Comparison of ENCODE assay signal across 20 cellular contexts in the genomic region with DNA sequence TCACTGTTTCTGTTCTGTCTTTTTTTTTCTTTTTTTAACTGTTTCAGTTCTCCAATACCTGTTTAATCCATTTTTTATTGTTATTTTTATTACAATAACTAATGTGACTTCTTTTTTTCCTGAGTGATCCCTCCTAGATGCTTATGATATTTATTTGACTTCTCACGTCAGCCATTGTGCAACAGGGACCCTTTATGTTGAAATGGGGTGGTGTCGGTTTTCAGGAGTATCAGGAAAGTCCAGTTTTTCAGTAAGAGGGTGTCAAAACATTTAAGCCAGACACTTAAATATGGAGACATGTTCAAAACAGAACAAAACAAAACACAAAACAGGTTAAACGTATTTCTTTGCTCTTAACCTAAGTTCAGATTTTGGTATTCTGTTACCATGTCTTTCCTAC.
A peak's percentile ranks its signal among the peaks of the same experiment; 100 is the strongest.
DNase-seq lines count a peak whose midpoint lies in the region; ATAC-seq, FAIRE-seq and TF ChIP-seq lines count a peak whose summit lies in the region.
"Had no signal": no experiment of that assay in that cellular context is flagged by ENCODE, and none has a peak within 500 bp of the region (broad histone marks: within the 10 kb centered on the region; RNA-seq: fewer than 3 reads in every experiment).

No MANE protein-coding gene starts in this region.

- H3K36me3 ChIP-seq in astrocyte (ENCODE audit: insufficient read depth, low read length) = no peaks in the 10 kb centered on the region

- POLR2A ChIA-PET in A549 (lab: Yijun Ruan, JAX) (no interaction called here), T-cell (lab: Charles Lee) (interaction anchor here in 1 of 2 donors (0.6 kb wide), 1 partner anchor 67 kb away, joined by 7 read pairs; no protein-coding TSS in a partner anchor)

- CTCF ChIA-PET in A549 (lab: Yijun Ruan, JAX) (interaction anchor here (1.2 kb wide), 1 partner anchor 16 kb away, joined by 3 read pairs; no protein-coding TSS in a partner anchor), T-cell (lab: Charles Lee) (no interaction called here)

- no peak overlapping the region for H3K4me3 Mint-ChIP-seq in astrocyte (ENCODE audit: unreplicated experiment)
- H3K4me3 Mint-ChIP-seq in T-cell = no peak overlapping the region
- H3K4me3 Mint-ChIP-seq: GM23338 had no signal

- H3K27ac ChIP-seq in A549 (peak overlapping the region; percentile 23 to 80; a peak in 3 of 6 replicates), astrocyte (ENCODE audit: low read depth, low read length) (no peak overlapping the region)
- H3K27ac ChIP-seq: SK-N-MC had no signal

- no peak for TF ChIP-seq RAD21 in A549 (conservative IDR thresholded peaks at IDR 0.05 in 1 of 2, IDR thresholded peaks at IDR 0.05 in 1 of 2)
- TF ChIP-seq RAD21 in Ishikawa (IDR thresholded peaks at IDR 0.05; ENCODE audit: low read depth) = no peak

- 57% methylated on average over 3 of the region's 3 CpGs for WGBS in A549 (ENCODE audit: missing lambda C conversion rate)

- no peak for TF ChIP-seq EP300 in A549 (IDR thresholded peaks at IDR 0.05)
- no peak for TF ChIP-seq EP300 in Ishikawa (IDR thresholded peaks at IDR 0.05; ENCODE audit: borderline replicate concordance)

- DNase-seq in A549 (ENCODE audit: low read depth in 1 of 2, low spot score in 1 of 2) = no peak
- DNase-seq in astrocyte (ENCODE audit: low read depth) = no peak
- DNase-seq in fibroblast of pulmonary artery (ENCODE audit: low read depth) = peak; percentile 35
- no peak for DNase-seq in activated CD4-positive, alpha-beta T cell treated with anti-CD3 and anti-CD28 coated beads for 4 hours
- DNase-seq in SIG-M5 treated with dmso at 0.1 percent for 504 hours (lab: John Stamatoyannopoulos, UW; ENCODE audit: unreplicated experiment) = no peak
- no peak for DNase-seq in T-cell
- DNase-seq: ACHN, Caco-2, EL, MM.1S, NCI-H1105, NCI-H1694 treated with DMSO at 0.1 percent for 48 hours, NCI-H226, NCI-H526 had no signal

- H3K4me3 ChIP-seq in A549 (no peak overlapping the region), astrocyte (ENCODE audit: insufficient read depth, low read depth, low read length) (no peak overlapping the region), fibroblast of pulmonary artery (replicated peaks; ENCODE audit: low read depth, low read length) (no peak overlapping the region)
- H3K4me3 ChIP-seq: GM23338, SK-N-MC had no signal

- no peaks in the 10 kb centered on the region for H4K20me1 ChIP-seq in astrocyte (ENCODE audit: insufficient read depth, low read length)

- ATAC-seq in A549 (no peak), HG03039 (IDR thresholded peaks at IDR 0.05; ENCODE audit: unreplicated experiment) (no peak), T-cell (replicated peaks in 1 of 4) (no peak)
- ATAC-seq: GM23338, HCT116, Right ventricle myocardium inferior had no signal

- H3K36me3 Mint-ChIP-seq in astrocyte (ENCODE audit: low read depth, unreplicated experiment) (no peaks in the 10 kb centered on the region), T-cell (no peaks in the 10 kb centered on the region)

- H3K9me3 Mint-ChIP-seq in astrocyte (ENCODE audit: unreplicated experiment) (no peaks in the 10 kb centered on the region), T-cell (peaks cover 0 to 3% (median 0%) of the 10 kb centered on the region in 3 donors)
- H3K9me3 Mint-ChIP-seq: GM23338 had no signal

- peaks cover 54% of the 10 kb centered on the region for H3K4me1 ChIP-seq in A549
- H3K4me1 ChIP-seq in astrocyte (ENCODE audit: insufficient read depth, low read length) = peaks cover 58% of the 10 kb centered on the region
- H3K4me1 ChIP-seq: Caco-2 had no signal

- H3K4me2 ChIP-seq in A549 = no peak overlapping the region
- no peak overlapping the region for H3K4me2 ChIP-seq in astrocyte (ENCODE audit: low read length)
- H3K4me2 ChIP-seq: GM23338 had no signal

- no peaks in the 10 kb centered on the region for H3K27me3 ChIP-seq in astrocyte (ENCODE audit: insufficient read depth, low read length)

- FAIRE-seq in A549 (lab: Jason Lieb, UNC) = no peak
- peak; percentile 13 for FAIRE-seq in astrocyte (lab: Jason Lieb, UNC)

- H3K27ac Mint-ChIP-seq in astrocyte (ENCODE audit: unreplicated experiment) (no peak overlapping the region), T-cell (no peak overlapping the region)
- H3K27ac Mint-ChIP-seq: GM23338 had no signal

- no peaks in the 10 kb centered on the region for H3K9me3 ChIP-seq in A549
- H3K9me3 ChIP-seq in astrocyte (ENCODE audit: insufficient read depth, low read depth, low read length) = no peaks in the 10 kb centered on the region
- H3K9me3 ChIP-seq: Caco-2 had no signal

- no peak overlapping the region for H2AFZ ChIP-seq in astrocyte (ENCODE audit: low read depth, low read length)

- no peak for TF ChIP-seq POLR2A in A549 (IDR thresholded peaks at IDR 0.05; ENCODE audit: low read length)

- H3K4me1 Mint-ChIP-seq in astrocyte (ENCODE audit: low read depth, unreplicated experiment) (peaks cover 72% of the 10 kb centered on the region), T-cell (no peaks in the 10 kb centered on the region)

- no peak overlapping the region for H3K9ac ChIP-seq in astrocyte (ENCODE audit: low read length)

- no peak for TF ChIP-seq CTCF in A549 (IDR thresholded peaks at IDR 0.05)
- no peak for TF ChIP-seq CTCF in astrocyte (IDR thresholded peaks at IDR 0.05; ENCODE audit: insufficient read depth, low read depth, low read length)
- TF ChIP-seq CTCF in fibroblast of pulmonary artery (IDR thresholded peaks at IDR 0.05; ENCODE audit: low read length, missing control alignments) = no peak

- no peaks in the 10 kb centered on the region for H3K79me2 ChIP-seq in astrocyte (ENCODE audit: insufficient read depth, low read length)

- no peaks in the 10 kb centered on the region for H3K27me3 Mint-ChIP-seq in astrocyte (ENCODE audit: low read depth, unreplicated experiment)
- peaks cover 0 to 4% of the 10 kb centered on the region in 2 donors for H3K27me3 Mint-ChIP-seq in T-cell

TF ChIP-seq in A549, 52 proteins besides CTCF, POLR2A, EP300 and RAD21:
- TF ChIP-seq CEBPB (IDR thresholded peaks at IDR 0.05) = peak in 1 of 2 experiments; percentile 66; a peak in 3 of 4 replicates
- no peak for TF ChIP-seq RNF2 (IDR thresholded peaks at IDR 0.05; ENCODE audit: borderline replicate concordance, low read depth)

TF ChIP-seq in Ishikawa, 13 proteins besides CTCF, POLR2A, EP300 and RAD21:
- peak; percentile 53; the same call in 1 of the 2 replicates for TF ChIP-seq CEBPB (IDR thresholded peaks at IDR 0.05)
- TF ChIP-seq, protein P1, sequence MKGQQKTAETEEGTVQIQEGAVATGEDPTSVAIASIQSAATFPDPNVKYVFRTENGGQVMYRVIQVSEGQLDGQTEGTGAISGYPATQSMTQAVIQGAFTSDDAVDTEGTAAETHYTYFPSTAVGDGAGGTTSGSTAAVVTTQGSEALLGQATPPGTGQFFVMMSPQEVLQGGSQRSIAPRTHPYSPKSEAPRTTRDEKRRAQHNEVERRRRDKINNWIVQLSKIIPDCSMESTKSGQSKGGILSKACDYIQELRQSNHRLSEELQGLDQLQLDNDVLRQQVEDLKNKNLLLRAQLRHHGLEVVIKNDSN (IDR thresholded peaks at IDR 0.05) = no peak
